Comparison of ENCODE assay signal across 20 cellular contexts in genomic region chr12:93230311-93230689, GRCh38.
"Had no signal": no experiment of that assay in that cellular context is flagged by ENCODE, and none has a peak within 500 bp of the region (broad histone marks: within the 10 kb centered on the region; RNA-seq: fewer than 3 reads in every experiment).

No MANE protein-coding gene starts in this region.

- H3K27me3 ChIP-seq: transverse colon had no signal

- H3K9me3 ChIP-seq: transverse colon had no signal

- H3K27ac ChIP-seq: coronary artery, left ventricle myocardium inferior, skin epidermis, transverse colon had no signal

- H3K4me3 Mint-ChIP-seq: activated CD4-positive, alpha-beta memory T cell treated with anti-CD3 and anti-CD28 coated beads, Interleukin-2, amount 10 ng/mL, durations not matched to agents 7 days and 5 days; activated naive CD4-positive, alpha-beta T cell treated with anti-CD3 and anti-CD28 coated beads, Interleukin-2, amount 50 U/mL, for 24 hours; nephron; T-helper 17 cell had no signal

- ATAC-seq: right cardiac atrium, T-helper 17 cell had no signal

- H3K36me3 Mint-ChIP-seq: activated naive CD4-positive, alpha-beta T cell treated with anti-CD3 and anti-CD28 coated beads, Interleukin-2, amount 50 U/mL, for 24 hours had no signal

- H3K4me3 ChIP-seq: coronary artery, left ventricle myocardium inferior, skin epidermis, transverse colon had no signal

- H3K9me3 Mint-ChIP-seq: activated CD4-positive, alpha-beta memory T cell treated with anti-CD3 and anti-CD28 coated beads, Interleukin-2, amount 10 ng/mL, durations not matched to agents 7 days and 5 days had no signal

- DNase-seq: activated CD4-positive, alpha-beta memory T cell treated with anti-CD3 and anti-CD28 coated beads, Interleukin-2, amount 10 ng/mL, durations not matched to agents 7 days and 5 days; activated CD4-positive, alpha-beta T cell treated with anti-CD3 and anti-CD28 coated beads for 4 hours; activated effector memory CD4-positive, alpha-beta T cell treated with anti-CD3 and anti-CD28 coated beads, Interleukin-2, amount 50 U/mL, for 16 hours; activated T-cell treated with anti-CD3 and anti-CD28 coated beads, Interleukin-2, amount 50 U/mL, for 48 hours; central memory CD4-positive, alpha-beta T cell; effector CD4-positive, alpha-beta T cell; left ventricle myocardium inferior; mesenchymal stem cell; nucleus accumbens; right cardiac atrium; stimulated activated CD4-positive, alpha-beta T cell treated with anti-CD3 and anti-CD28 coated beads, Interleukin-4, amount 100 ng/mL, for 24 hours; stimulated activated naive CD4-positive, alpha-beta T cell treated with Interleukin-2 at 50 U/mL for 16 hours; substantia nigra; T-helper 17 cell; transverse colon had no signal

- H3K4me1 ChIP-seq: transverse colon had no signal

- H3K27ac Mint-ChIP-seq: activated CD4-positive, alpha-beta memory T cell treated with anti-CD3 and anti-CD28 coated beads, Interleukin-2, amount 10 ng/mL, durations not matched to agents 7 days and 5 days; activated naive CD4-positive, alpha-beta T cell treated with anti-CD3 and anti-CD28 coated beads, Interleukin-2, amount 50 U/mL, for 24 hours; nephron; progenitor cell of endocrine pancreas; T-helper 17 cell had no signal

- H3K36me3 ChIP-seq: left ventricle myocardium inferior, transverse colon had no signal

- H3K27me3 Mint-ChIP-seq: activated naive CD4-positive, alpha-beta T cell treated with anti-CD3 and anti-CD28 coated beads, Interleukin-2, amount 50 U/mL, for 24 hours; progenitor cell of endocrine pancreas; T-helper 17 cell had no signal

- H3K4me1 Mint-ChIP-seq: activated CD4-positive, alpha-beta memory T cell treated with anti-CD3 and anti-CD28 coated beads, Interleukin-2, amount 10 ng/mL, durations not matched to agents 7 days and 5 days; activated naive CD4-positive, alpha-beta T cell treated with anti-CD3 and anti-CD28 coated beads, Interleukin-2, amount 50 U/mL, for 24 hours; nephron; T-helper 17 cell had no signal
